In the genomic region with DNA sequence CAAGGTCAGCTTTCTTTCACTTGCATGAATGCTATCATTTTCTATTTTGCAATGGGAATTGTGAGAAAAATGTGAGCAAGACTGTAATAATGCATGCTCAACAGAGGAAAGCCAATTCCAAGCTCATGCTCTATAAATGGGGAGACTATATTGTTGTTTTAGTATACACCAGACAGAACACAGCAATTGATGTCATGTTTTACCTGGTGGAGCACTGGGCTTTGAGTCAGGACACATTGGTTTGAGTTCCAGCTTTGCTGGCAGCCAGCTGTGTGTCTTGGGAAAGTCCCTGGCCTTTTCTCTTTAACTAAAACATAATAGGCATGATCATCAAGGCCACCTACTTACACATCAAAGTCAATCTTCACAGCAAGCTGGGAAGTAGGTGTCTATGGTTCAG, we compare ENCODE assay signal across 33 cellular contexts.
DNase-seq lines count a peak whose midpoint lies in the region; ATAC-seq, FAIRE-seq and TF ChIP-seq lines count a peak whose summit lies in the region.
"Had no signal": no experiment of that assay in that cellular context is flagged by ENCODE, and none has a peak within 500 bp of the region (broad histone marks: within the 10 kb centered on the region; RNA-seq: fewer than 3 reads in every experiment).

No MANE protein-coding gene starts in this region.

- FAIRE-seq in bronchial epithelial cell (lab: Jason Lieb, UNC): peak; percentile 50
- FAIRE-seq in HepG2 (lab: Jason Lieb, UNC): no peak
- FAIRE-seq: A204.1, A549, D721Med had no signal

- no peaks in the 10 kb centered on the region for H3K79me2 ChIP-seq in HepG2 (ENCODE audit: insufficient read depth, low read length)

- intact Hi-C loops in esophagus muscularis mucosa (cut with DNase I): no loop called here
- intact Hi-C loops in HepG2 (cut with micrococcal nuclease; ENCODE audit: unreplicated experiment): no loop called here

- TF ChIP-seq EP300 in esophagus muscularis mucosa (IDR thresholded peaks at IDR 0.05): no peak
- no peak for TF ChIP-seq EP300 in HepG2 (IDR thresholded peaks at IDR 0.05; ENCODE audit: low read depth in 2 of 2, low read length in 2 of 2)
- no peak for TF ChIP-seq EP300 in HepG2 (CRISPR knock-in tag; IDR thresholded peaks at IDR 0.05; ENCODE audit: borderline replicate concordance)

- H2AFZ ChIP-seq in HepG2 (ENCODE audit: low read length): no peak overlapping the region

- H3K4me2 ChIP-seq in HepG2 (ENCODE audit: low read depth, low read length): no peak overlapping the region
- H3K4me2 ChIP-seq: A549; BLaER1; BLaER1 treated with 17β-estradiol and CSF1 and Interleukin-3, amounts not matched to agents 10 nM and 100 nM had no signal

- no peaks in the 10 kb centered on the region for H3K36me3 ChIP-seq in bronchial epithelial cell (ENCODE audit: control insufficient read depth, insufficient read depth, low read length)
- H3K36me3 ChIP-seq in esophagus muscularis mucosa: no peaks in the 10 kb centered on the region
- no peaks in the 10 kb centered on the region for H3K36me3 ChIP-seq in HepG2 (replicated peaks in 1 of 2; ENCODE audit: control insufficient read depth in 1 of 2, insufficient read depth in 2 of 2, low read length in 2 of 2)
- H3K36me3 ChIP-seq: BE2C; BLaER1; BLaER1 treated with 17β-estradiol and CSF1 and Interleukin-3, amounts not matched to agents 10 nM and 100 nM had no signal

- no peak overlapping the region for H3K27ac ChIP-seq in esophagus muscularis mucosa (replicated peaks in 1 of 4)
- H3K27ac ChIP-seq in HepG2 (ENCODE audit: extremely low read length, insufficient read depth, low read length): no peak overlapping the region
- H3K27ac ChIP-seq: 22Rv1; BLaER1; BLaER1 treated with 17β-estradiol and CSF1 and Interleukin-3, amounts not matched to agents 10 nM and 100 nM; C4-2B had no signal

- no peak overlapping the region for H3K9ac ChIP-seq in HepG2 (ENCODE audit: insufficient read depth, low read depth, low read length)
- H3K9ac ChIP-seq: BLaER1; BLaER1 treated with 17β-estradiol and CSF1 and Interleukin-3, amounts not matched to agents 10 nM and 100 nM had no signal

- POLR2A ChIA-PET in HepG2 (lab: Yijun Ruan, JAX): interaction anchor here (0.7 to 6.1 kb wide), 6 partner anchors 7 to 84 kb away, joined by 3 to 55 read pairs (median 16); no protein-coding TSS in a partner anchor

- H3K4me3 ChIP-seq in bronchial epithelial cell (ENCODE audit: low read depth, low read length) (no peak overlapping the region), esophagus muscularis mucosa (no peak overlapping the region), HepG2 (replicated peaks in 1 of 3; ENCODE audit: insufficient read depth in 1 of 3, low read depth in 2 of 3, low read length in 3 of 3) (no peak overlapping the region)
- H3K4me3 ChIP-seq: A549; BLaER1; BLaER1 treated with 17β-estradiol and CSF1 and Interleukin-3, amounts not matched to agents 10 nM and 100 nM had no signal

- no peak for TF ChIP-seq RAD21 in HepG2 (CRISPR knock-in tag; IDR thresholded peaks at IDR 0.05)

- CTCF ChIA-PET in HepG2 (lab: Yijun Ruan, JAX; ENCODE audit: low intra/inter-chr PET ratio, low total read pairs): no interaction called here

- H3K27me3 ChIP-seq in bronchial epithelial cell (ENCODE audit: control insufficient read depth, insufficient read depth, low read length) (no peaks in the 10 kb centered on the region), esophagus muscularis mucosa (peaks cover 0 to 23% (median 0%) of the 10 kb centered on the region in 4 donors), HepG2 (ENCODE audit: control insufficient read depth in 1 of 2, insufficient read depth in 2 of 2, low read length in 2 of 2) (no peaks in the 10 kb centered on the region)
- H3K27me3 ChIP-seq: BE2C; BLaER1; BLaER1 treated with 17β-estradiol and CSF1 and Interleukin-3, amounts not matched to agents 10 nM and 100 nM had no signal

- H3K4me1 ChIP-seq in esophagus muscularis mucosa (no peaks in the 10 kb centered on the region), HepG2 (ENCODE audit: insufficient read depth, low read length) (peaks cover 58% of the 10 kb centered on the region)
- H3K4me1 ChIP-seq: BE2C had no signal

- H4K20me1 ChIP-seq in HepG2 (ENCODE audit: insufficient read depth, low read length): no peaks in the 10 kb centered on the region
- H4K20me1 ChIP-seq: BLaER1; BLaER1 treated with 17β-estradiol and CSF1 and Interleukin-3, amounts not matched to agents 10 nM and 100 nM had no signal

- TF ChIP-seq POLR2A in esophagus muscularis mucosa (IDR thresholded peaks at IDR 0.05; ENCODE audit: low read depth): no peak
- no peak for TF ChIP-seq POLR2A in HepG2 (IDR thresholded peaks at IDR 0.05; ENCODE audit: insufficient read depth in 1 of 2, low read depth in 2 of 2, low read length in 2 of 2)

- in situ Hi-C loops in HepG2 (cut with HindIII; ENCODE audit: extremely low pct_ligation_motif_present, low pct_unique_long_range_greater_than_20kb): no loop called here

- no TSS peak for BruUV-seq in HepG2 (replicated peaks; lab: Mats Ljungman, UMichigan)

- DNase-seq in bronchial epithelial cell (ENCODE audit: low read depth): no peak
- DNase-seq in esophagus muscularis mucosa (ENCODE audit: extremely low spot score): peak; percentile 39
- no peak for DNase-seq in HepG2 (ENCODE audit: low spot score)
- DNase-seq in activated T-cell treated with anti-CD3 and anti-CD28 coated beads for 4 hours: no peak
- no peak for DNase-seq in NCI-H187 (lab: John Stamatoyannopoulos, UW)
- DNase-seq: 8988T; ACHN; AML-193; BE2C; C1 segment of cervical spinal cord; Caco-2; Calu3; CD4-positive, alpha-beta memory T cell; CD4-positive, alpha-beta T cell; CD4-positive, CD25-positive, alpha-beta regulatory T cell; CD8-positive, alpha-beta memory T cell; CD8-positive, alpha-beta T cell; COR-L47; DMS 273 treated with DMSO at 0.1 percent for 48 hours; DMS153; DMS53; DMS79; DMS79 treated with DMSO at 0.1 percent for 48 hours; DND-41; EL had no signal

- no peak for TF ChIP-seq CTCF in bronchial epithelial cell (IDR thresholded peaks at IDR 0.05; ENCODE audit: insufficient read depth, low read length, severe bottlenecking)
- TF ChIP-seq CTCF in esophagus muscularis mucosa (IDR thresholded peaks at IDR 0.05): no peak
- TF ChIP-seq CTCF in HepG2 (CRISPR knock-in tag; IDR thresholded peaks at IDR 0.05): no peak

- ATAC-seq in HepG2 (no peak), HG03135 (IDR thresholded peaks at IDR 0.05; ENCODE audit: unreplicated experiment) (no peak)
- ATAC-seq: A549; CD8-positive, alpha-beta T cell had no signal

- H3K9me3 ChIP-seq in esophagus muscularis mucosa (no peaks in the 10 kb centered on the region), HepG2 (ENCODE audit: low read length) (no peaks in the 10 kb centered on the region)
- H3K9me3 ChIP-seq: A549, BE2C, BLaER1 had no signal

TF ChIP-seq in HepG2, 621 proteins besides CTCF, POLR2A, EP300 and RAD21 (continues in another document):
- 0 out of 2 replicates have a peak, but pooled peaks have one; percentile 34 for TF ChIP-seq ZNF230 (CRISPR knock-in tag; IDR thresholded peaks at IDR 0.05)
- no peak for TF ChIP-seq ZC3H4 (CRISPR knock-in tag; IDR thresholded peaks at IDR 0.05; ENCODE audit: borderline replicate concordance)
- TF ChIP-seq ZNF138 (CRISPR knock-in tag; IDR thresholded peaks at IDR 0.05; ENCODE audit: low read depth): no peak
- TF ChIP-seq ARNT2 (CRISPR knock-in tag; IDR thresholded peaks at IDR 0.05; ENCODE audit: low read depth): no peak
- no peak for TF ChIP-seq DNMT1 (CRISPR knock-in tag; IDR thresholded peaks at IDR 0.05)
- TF ChIP-seq KLF16 (CRISPR knock-in tag; IDR thresholded peaks at IDR 0.05): no peak
- TF ChIP-seq, protein P1, sequence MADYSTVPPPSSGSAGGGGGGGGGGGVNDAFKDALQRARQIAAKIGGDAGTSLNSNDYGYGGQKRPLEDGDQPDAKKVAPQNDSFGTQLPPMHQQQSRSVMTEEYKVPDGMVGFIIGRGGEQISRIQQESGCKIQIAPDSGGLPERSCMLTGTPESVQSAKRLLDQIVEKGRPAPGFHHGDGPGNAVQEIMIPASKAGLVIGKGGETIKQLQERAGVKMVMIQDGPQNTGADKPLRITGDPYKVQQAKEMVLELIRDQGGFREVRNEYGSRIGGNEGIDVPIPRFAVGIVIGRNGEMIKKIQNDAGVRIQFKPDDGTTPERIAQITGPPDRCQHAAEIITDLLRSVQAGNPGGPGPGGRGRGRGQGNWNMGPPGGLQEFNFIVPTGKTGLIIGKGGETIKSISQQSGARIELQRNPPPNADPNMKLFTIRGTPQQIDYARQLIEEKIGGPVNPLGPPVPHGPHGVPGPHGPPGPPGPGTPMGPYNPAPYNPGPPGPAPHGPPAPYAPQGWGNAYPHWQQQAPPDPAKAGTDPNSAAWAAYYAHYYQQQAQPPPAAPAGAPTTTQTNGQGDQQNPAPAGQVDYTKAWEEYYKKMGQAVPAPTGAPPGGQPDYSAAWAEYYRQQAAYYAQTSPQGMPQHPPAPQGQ (CRISPR knock-in tag; IDR thresholded peaks at IDR 0.05; ENCODE audit: borderline replicate concordance): no peak
